ENCODE assay signal across 15 cellular contexts in the genomic region with DNA sequence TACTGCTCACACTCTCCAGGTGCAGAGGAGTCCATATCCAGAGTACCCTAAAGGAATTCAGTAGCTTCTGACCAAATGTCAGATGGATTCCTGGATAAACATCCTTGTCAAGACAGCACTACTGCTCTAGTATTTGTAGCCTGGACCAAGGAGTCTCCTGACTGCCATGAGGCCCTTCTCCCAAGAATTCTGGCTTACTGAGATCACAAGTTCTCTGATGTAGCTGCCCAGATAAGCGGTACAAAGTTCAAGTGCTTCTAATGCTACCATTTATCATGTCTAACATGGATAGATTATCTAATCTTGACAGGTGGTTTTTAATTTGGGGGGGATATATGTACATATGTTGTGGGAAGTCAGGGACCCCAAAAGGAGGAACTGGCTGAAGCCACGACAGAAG.
DNase-seq lines count a peak whose midpoint lies in the region; ATAC-seq, FAIRE-seq and TF ChIP-seq lines count a peak whose summit lies in the region.
"Had no signal": no experiment of that assay in that cellular context is flagged by ENCODE, and none has a peak within 500 bp of the region (broad histone marks: within the 10 kb centered on the region; RNA-seq: fewer than 3 reads in every experiment).

No MANE protein-coding gene starts in this region.

- H3K4me1 ChIP-seq in HUES6 (ENCODE audit: control insufficient read depth, insufficient read depth, low read length) = no peaks in the 10 kb centered on the region
- H3K4me1 ChIP-seq in mesendoderm (ENCODE audit: control insufficient read depth, low read depth, low read length) = peaks cover 2% of the 10 kb centered on the region
- H3K4me1 ChIP-seq in tibial nerve = peaks cover 0 to 33% (median 0%) of the 10 kb centered on the region in 4 donors

- peak overlapping the region; percentile 92 for H2BK5ac ChIP-seq in mesendoderm (ENCODE audit: low read length)

- no peak overlapping the region for H3K56ac ChIP-seq in mesendoderm (ENCODE audit: low read length)

- TF ChIP-seq EP300 in tibial nerve (IDR thresholded peaks at IDR 0.05) = no peak

- peaks cover 38% of the 10 kb centered on the region for H3K4me1 Mint-ChIP-seq in CD14-positive monocyte
- H3K4me1 Mint-ChIP-seq: B cell had no signal

- no peak for ATAC-seq in GM18502 (IDR thresholded peaks at IDR 0.05; ENCODE audit: poor library complexity, unreplicated experiment)
- ATAC-seq: CD8-positive, alpha-beta T cell had no signal

- H3K4ac ChIP-seq in mesendoderm (ENCODE audit: low read depth, low read length) = no peak overlapping the region

- H3K9ac ChIP-seq in HUES6 (ENCODE audit: low read length) (no peak overlapping the region), mesendoderm (ENCODE audit: low read length) (no peak overlapping the region)

- no peak overlapping the region for H3K4me3 ChIP-seq in HUES6 (ENCODE audit: low read depth, low read length)
- H3K4me3 ChIP-seq in bronchial epithelial cell (ENCODE audit: low read depth, low read length) = no peak overlapping the region
- no peak overlapping the region for H3K4me3 ChIP-seq in mesendoderm (ENCODE audit: low read length)
- no peak overlapping the region for H3K4me3 ChIP-seq in tibial nerve

- no peak overlapping the region for H3K4me2 ChIP-seq in mesendoderm (ENCODE audit: low read length)

- H3K79me1 ChIP-seq in mesendoderm (ENCODE audit: low read length) = no peaks in the 10 kb centered on the region

- H3K9me3 Mint-ChIP-seq in CD14-positive monocyte = peaks cover 0 to 12% (median 6%) of the 10 kb centered on the region in 7 donors

- no CpG with 5 or more reads among the region's 2 CpGs for WGBS in mesendoderm (ENCODE audit: extremely low coverage, insufficient coverage, low lambda C conversion rate)
- WGBS in tibial nerve, 2 donors = 88% methylated on average over 2 of the region's 2 CpGs

- peak overlapping the region; percentile 23 for H2BK120ac ChIP-seq in mesendoderm (ENCODE audit: low read depth, low read length)

- no peaks in the 10 kb centered on the region for H3K79me2 ChIP-seq in mesendoderm (ENCODE audit: control insufficient read depth, insufficient read depth, low read length)

- DNase-seq in CD14-positive monocyte (ENCODE audit: low spot score) (no peak), bronchial epithelial cell (ENCODE audit: low read depth) (no peak), mesendoderm (peak; percentile 56), tibial nerve (ENCODE audit: low spot score in 2 of 2) (no peak), NCI-H2107 (lab: John Stamatoyannopoulos, UW) (no peak)
- DNase-seq: ACHN; CD8-positive, alpha-beta T cell; COR-L47; H7; IMR-90 had no signal

- intact Hi-C loops in CD14-positive monocyte (cut with micrococcal nuclease) = no loop called here

- H3K4me3 Mint-ChIP-seq in CD14-positive monocyte = no peak overlapping the region
- H3K4me3 Mint-ChIP-seq: B cell; CD8-positive, alpha-beta T cell had no signal

- TF ChIP-seq CTCF in CD14-positive monocyte (IDR thresholded peaks at IDR 0.05) (no peak), bronchial epithelial cell (IDR thresholded peaks at IDR 0.05; ENCODE audit: insufficient read depth, low read length, severe bottlenecking) (no peak), tibial nerve (IDR thresholded peaks at IDR 0.05) (no peak)

- peak overlapping the region in 4 of 7 donors; percentile 23 to 76 (median 42) for H3K27ac Mint-ChIP-seq in CD14-positive monocyte
- H3K27ac Mint-ChIP-seq: B cell; CD8-positive, alpha-beta T cell had no signal

- no peak overlapping the region for H2AK5ac ChIP-seq in mesendoderm (ENCODE audit: low read length)

- H3K18ac ChIP-seq in mesendoderm (ENCODE audit: low read length) = peak overlapping the region; percentile 91

- peaks cover 0 to 2% (median 0%) of the 10 kb centered on the region in 3 donors for H3K27me3 Mint-ChIP-seq in CD14-positive monocyte (ENCODE audit: low read depth in 3 of 3)
- H3K27me3 Mint-ChIP-seq: B cell had no signal

- H3K36me3 ChIP-seq in HUES6 (ENCODE audit: control insufficient read depth, insufficient read depth, low read length) (no peaks in the 10 kb centered on the region), bronchial epithelial cell (ENCODE audit: control insufficient read depth, insufficient read depth, low read length) (no peaks in the 10 kb centered on the region), mesendoderm (ENCODE audit: control insufficient read depth, insufficient read depth, low read length) (no peaks in the 10 kb centered on the region), tibial nerve (no peaks in the 10 kb centered on the region)

- H3K23ac ChIP-seq in mesendoderm (ENCODE audit: low read length) = no peak overlapping the region

- peak; percentile 13 for FAIRE-seq in bronchial epithelial cell (lab: Jason Lieb, UNC)
- FAIRE-seq: GM18507 had no signal

- peaks cover 12% of the 10 kb centered on the region for H3K9me3 ChIP-seq in HUES6 (ENCODE audit: control insufficient read depth, insufficient read depth, low read depth, low read length)
- H3K9me3 ChIP-seq in tibial nerve = no peaks in the 10 kb centered on the region

- H3K36me3 Mint-ChIP-seq in CD14-positive monocyte = no peaks in the 10 kb centered on the region
- H3K36me3 Mint-ChIP-seq: CD8-positive, alpha-beta T cell had no signal

- no peak overlapping the region for H4K5ac ChIP-seq in mesendoderm (ENCODE audit: low read length)

- H4K8ac ChIP-seq in mesendoderm (ENCODE audit: low read depth, low read length) = no peak overlapping the region

- no peak overlapping the region for H2BK15ac ChIP-seq in mesendoderm (replicated peaks; ENCODE audit: low read depth)

- TF ChIP-seq POLR2A in tibial nerve (IDR thresholded peaks at IDR 0.05) = no peak

- H3K27me3 ChIP-seq in HUES6 (ENCODE audit: control insufficient read depth, insufficient read depth, low read length) = no peaks in the 10 kb centered on the region
- no peaks in the 10 kb centered on the region for H3K27me3 ChIP-seq in bronchial epithelial cell (ENCODE audit: control insufficient read depth, insufficient read depth, low read length)
- H3K27me3 ChIP-seq in mesendoderm (ENCODE audit: insufficient read depth, low read length, poor library complexity) = no peaks in the 10 kb centered on the region
- no peaks in the 10 kb centered on the region for H3K27me3 ChIP-seq in tibial nerve

- peak overlapping the region; percentile 5; the same call in 1 of the 2 replicates for H3K27ac ChIP-seq in HUES6 (ENCODE audit: low read depth, low read length)
- H3K27ac ChIP-seq in mesendoderm (ENCODE audit: low read depth, low read length) = peak overlapping the region; percentile 63
- H3K27ac ChIP-seq in tibial nerve = peak overlapping the region in 1 of 4 donors; percentile 2
- H3K27ac ChIP-seq: C4-2B had no signal
